14 cellular contexts compared by ENCODE assay signal in the genomic region with DNA sequence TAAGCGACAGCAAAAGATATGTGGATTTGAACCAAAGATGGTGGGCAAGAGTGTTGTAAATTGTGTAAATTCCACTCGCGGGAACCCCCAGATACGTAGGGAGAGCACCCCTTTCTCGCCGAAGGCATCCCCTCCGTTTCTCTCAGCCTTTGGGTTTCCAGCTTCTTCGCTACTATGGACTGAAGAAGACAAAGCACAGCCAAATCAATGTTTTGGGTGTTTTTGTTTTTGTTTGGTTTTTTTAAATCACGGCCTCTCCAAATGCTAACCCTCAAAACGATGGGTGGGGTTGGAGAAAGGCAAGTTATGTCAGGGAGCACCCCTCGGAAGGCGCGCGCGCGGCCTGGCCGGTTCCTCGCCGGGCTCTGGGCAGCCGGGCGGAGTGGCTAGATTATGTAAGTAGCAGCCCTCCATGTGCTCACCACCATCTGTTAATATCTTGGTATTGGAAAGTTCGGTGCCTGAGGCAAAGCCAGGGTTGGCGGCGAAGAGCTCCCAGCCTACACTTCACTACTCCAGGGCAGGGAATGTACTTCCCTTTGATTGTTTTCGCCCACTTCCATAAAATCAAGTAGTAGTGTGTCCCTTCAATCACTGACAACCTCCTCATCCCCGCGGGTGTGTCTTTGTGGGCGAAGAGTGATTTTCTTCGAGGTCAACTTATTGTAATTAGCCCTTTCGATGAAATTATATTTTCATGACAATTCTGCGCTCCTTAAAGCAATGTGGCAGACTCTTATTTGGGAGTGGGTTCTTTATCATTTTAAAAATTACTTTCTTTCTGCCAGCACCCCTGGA. TPM values are rescaled to one million over a fixed set of nuclear protein-coding genes. Genes with fewer than 3 reads are reported as not detected.
DNase-seq lines count a peak whose midpoint lies in the region; ATAC-seq and TF ChIP-seq lines count a peak whose summit lies in the region.
"Had no signal": no experiment of that assay in that cellular context is flagged by ENCODE, and none has a peak within 500 bp of the region (broad histone marks: within the 10 kb centered on the region; RNA-seq: fewer than 3 reads in every experiment).

No MANE protein-coding gene starts in this region.

- no peak overlapping the region for H3K4ac ChIP-seq in mesenchymal stem cell (ENCODE audit: low read depth in 1 of 2, low read length in 2 of 2)

- no peak overlapping the region for H2BK5ac ChIP-seq in mesenchymal stem cell (ENCODE audit: low read depth, low read length, poor library complexity, severe bottlenecking)

- H3K27ac Mint-ChIP-seq in stimulated activated memory B cell treated with anti-CD40 and anti-IgM and Interleukin-4, amounts not matched to agents 10 μg/mL and 1 μg/mL and 100 μg/mL, for 72 hours = no peak overlapping the region
- H3K27ac Mint-ChIP-seq in activated T-helper 2 cell treated with anti-CD3 and anti-CD28 coated beads, Interferon-gamma antibody, Interleukin-2, Interleukin-4, amounts not matched to agents 10 μg/mL and 5 μg/mL and 100 μg/mL, durations not matched to agents 14 hours and 24 hours and 36 hours = no peak overlapping the region
- H3K27ac Mint-ChIP-seq: activated CD4-positive, alpha-beta memory T cell treated with anti-CD3 and anti-CD28 coated beads, Interleukin-2, amount 10 ng/mL, durations not matched to agents 7 days and 5 days had no signal

- H4K20me1 ChIP-seq in BLaER1 = no peaks in the 10 kb centered on the region

- no peak overlapping the region for H2AK5ac ChIP-seq in mesenchymal stem cell (ENCODE audit: low read length, severe bottlenecking)

- 11% methylated on average over 24 of the region's 31 CpGs for WGBS in mesenchymal stem cell

- no peak overlapping the region for H3K9ac ChIP-seq in BLaER1
- H3K9ac ChIP-seq in HUES48 (ENCODE audit: low read depth, low read length) = no peak overlapping the region
- H3K9ac ChIP-seq in mesenchymal stem cell (ENCODE audit: low read length) = no peak overlapping the region

- no peak overlapping the region for H3K18ac ChIP-seq in mesenchymal stem cell (ENCODE audit: low read depth in 1 of 2, low read length in 2 of 2)

- intact Hi-C loops in ascending aorta (cut with DNase I) = loop anchor here (10.0 kb wide), 1 partner anchor 529 kb away; no protein-coding TSS in a partner anchor
- intact Hi-C loops in activated T-helper 2 cell treated with anti-CD3 and anti-CD28 coated beads, Interferon-gamma antibody, Interleukin-2, Interleukin-4, amounts not matched to agents 10 μg/mL and 5 μg/mL and 100 μg/mL, durations not matched to agents 14 hours and 24 hours and 36 hours (cut with micrococcal nuclease) = loop anchor here (2.0 kb wide), 1 partner anchor 203 kb away; no protein-coding TSS in a partner anchor

- H3K27me3 ChIP-seq in BLaER1 (peaks cover 58% of the 10 kb centered on the region), HUES48 (ENCODE audit: control insufficient read depth, insufficient read depth, low read length) (peaks cover 82% of the 10 kb centered on the region), ascending aorta (peaks cover 45% of the 10 kb centered on the region), mesenchymal stem cell (ENCODE audit: control insufficient read depth in 1 of 2, insufficient read depth in 1 of 2, low read length in 2 of 2) (peaks cover 81 to 82% of the 10 kb centered on the region in 2 experiments)
- H3K27me3 ChIP-seq: BE2C had no signal

- peaks cover 9% of the 10 kb centered on the region for H3K36me3 Mint-ChIP-seq in stimulated activated memory B cell treated with anti-CD40 and anti-IgM and Interleukin-4, amounts not matched to agents 10 μg/mL and 1 μg/mL and 100 μg/mL, for 72 hours
- peaks cover 3% of the 10 kb centered on the region for H3K36me3 Mint-ChIP-seq in activated T-helper 2 cell treated with anti-CD3 and anti-CD28 coated beads, Interferon-gamma antibody, Interleukin-2, Interleukin-4, amounts not matched to agents 10 μg/mL and 5 μg/mL and 100 μg/mL, durations not matched to agents 14 hours and 24 hours and 36 hours (ENCODE audit: low read depth)

- H3K79me1 ChIP-seq in mesenchymal stem cell (replicated peaks; ENCODE audit: low read length, poor library complexity, severe bottlenecking) = no peaks in the 10 kb centered on the region

- no peak overlapping the region for H3K4me3 ChIP-seq in BLaER1
- peak overlapping the region; percentile 71 for H3K4me3 ChIP-seq in HUES48 (ENCODE audit: low read depth, low read length)
- peak overlapping the region; percentile 48 to 49 for H3K4me3 ChIP-seq in ascending aorta
- peak overlapping the region in 1 of 2 experiments; percentile 71 for H3K4me3 ChIP-seq in mesenchymal stem cell (ENCODE audit: insufficient read depth in 1 of 2, low read depth in 1 of 2, low read length in 2 of 2)
- H3K4me3 ChIP-seq: GM12878, mucosa of descending colon had no signal

- no peak overlapping the region for H3K4me3 Mint-ChIP-seq in stimulated activated memory B cell treated with anti-CD40 and anti-IgM and Interleukin-4, amounts not matched to agents 10 μg/mL and 1 μg/mL and 100 μg/mL, for 72 hours
- no peak overlapping the region for H3K4me3 Mint-ChIP-seq in activated T-helper 2 cell treated with anti-CD3 and anti-CD28 coated beads, Interferon-gamma antibody, Interleukin-2, Interleukin-4, amounts not matched to agents 10 μg/mL and 5 μg/mL and 100 μg/mL, durations not matched to agents 14 hours and 24 hours and 36 hours (ENCODE audit: low read depth)
- H3K4me3 Mint-ChIP-seq: activated CD4-positive, alpha-beta memory T cell treated with anti-CD3 and anti-CD28 coated beads, Interleukin-2, amount 10 ng/mL, durations not matched to agents 7 days and 5 days had no signal

- H3K4me1 Mint-ChIP-seq in stimulated activated memory B cell treated with anti-CD40 and anti-IgM and Interleukin-4, amounts not matched to agents 10 μg/mL and 1 μg/mL and 100 μg/mL, for 72 hours = peaks cover 31% of the 10 kb centered on the region
- H3K4me1 Mint-ChIP-seq in activated T-helper 2 cell treated with anti-CD3 and anti-CD28 coated beads, Interferon-gamma antibody, Interleukin-2, Interleukin-4, amounts not matched to agents 10 μg/mL and 5 μg/mL and 100 μg/mL, durations not matched to agents 14 hours and 24 hours and 36 hours (ENCODE audit: low read depth) = peaks cover 22% of the 10 kb centered on the region

- H4K8ac ChIP-seq in mesenchymal stem cell (ENCODE audit: low read length) = no peak overlapping the region

- no peak overlapping the region for H2BK120ac ChIP-seq in mesenchymal stem cell (ENCODE audit: low read depth, low read length)

- H2AFZ ChIP-seq in mesenchymal stem cell (ENCODE audit: low read depth, low read length) = no peak overlapping the region

- no peak for TF ChIP-seq CTCF in ascending aorta (IDR thresholded peaks at IDR 0.05)

- H3K9me3 Mint-ChIP-seq in stimulated activated memory B cell treated with anti-CD40 and anti-IgM and Interleukin-4, amounts not matched to agents 10 μg/mL and 1 μg/mL and 100 μg/mL, for 72 hours = peaks cover 15% of the 10 kb centered on the region
- H3K9me3 Mint-ChIP-seq in activated T-helper 2 cell treated with anti-CD3 and anti-CD28 coated beads, Interferon-gamma antibody, Interleukin-2, Interleukin-4, amounts not matched to agents 10 μg/mL and 5 μg/mL and 100 μg/mL, durations not matched to agents 14 hours and 24 hours and 36 hours = no peaks in the 10 kb centered on the region
- H3K9me3 Mint-ChIP-seq: activated CD4-positive, alpha-beta memory T cell treated with anti-CD3 and anti-CD28 coated beads, Interleukin-2, amount 10 ng/mL, durations not matched to agents 7 days and 5 days had no signal

- DNase-seq in ascending aorta (ENCODE audit: low spot score in 2 of 2) (no peak), mesenchymal stem cell (no peak), SKM-1 treated with dmso at 0.1 percent for 144 hours (lab: John Stamatoyannopoulos, UW; ENCODE audit: unreplicated experiment) (no peak), cortex of kidney (lab: John Stamatoyannopoulos, UW) (no peak)
- no peak for DNase-seq in activated T-helper 2 cell treated with anti-CD3 and anti-CD28 coated beads, Interferon-gamma antibody, Interleukin-2, Interleukin-4, amounts not matched to agents 10 μg/mL and 5 μg/mL and 100 μg/mL, durations not matched to agents 14 hours and 24 hours and 36 hours (ENCODE audit: low spot score)
- DNase-seq: activated CD4-positive, alpha-beta memory T cell treated with anti-CD3 and anti-CD28 coated beads, Interleukin-2, amount 10 ng/mL, durations not matched to agents 7 days and 5 days; foreskin keratinocyte; stimulated activated CD4-positive, alpha-beta T cell treated with anti-CD3 and anti-CD28 coated beads, Interleukin-2, amount 100 ng/mL, for 24 hours had no signal

- H3K4me2 ChIP-seq in BLaER1 (peak overlapping the region; percentile 44), mesenchymal stem cell (ENCODE audit: low read length, poor library complexity, severe bottlenecking) (peak overlapping the region; percentile 50)

- no peak overlapping the region for H4K91ac ChIP-seq in mesenchymal stem cell (ENCODE audit: low read length)

- no peak for ATAC-seq in stimulated activated memory B cell treated with anti-CD40 and anti-IgM and Interleukin-4, amounts not matched to agents 10 μg/mL and 1 μg/mL and 100 μg/mL, for 72 hours
- ATAC-seq: GM12878 had no signal

- H2BK15ac ChIP-seq in mesenchymal stem cell (ENCODE audit: low read depth, poor library complexity, severe bottlenecking) = no peak overlapping the region

- no peak overlapping the region for H3K14ac ChIP-seq in mesenchymal stem cell (ENCODE audit: low read length in 2 of 2)

- H3K36me3 ChIP-seq in BLaER1 (no peaks in the 10 kb centered on the region), HUES48 (ENCODE audit: control insufficient read depth, insufficient read depth, low read length) (no peaks in the 10 kb centered on the region), ascending aorta (no peaks in the 10 kb centered on the region), mesenchymal stem cell (ENCODE audit: control insufficient read depth in 1 of 2, insufficient read depth in 2 of 2, low read depth in 1 of 2, low read length in 2 of 2) (no peaks in the 10 kb centered on the region)
- H3K36me3 ChIP-seq: BE2C had no signal

- H3K27me3 Mint-ChIP-seq in stimulated activated memory B cell treated with anti-CD40 and anti-IgM and Interleukin-4, amounts not matched to agents 10 μg/mL and 1 μg/mL and 100 μg/mL, for 72 hours = peaks cover 93% of the 10 kb centered on the region
- peaks cover 91% of the 10 kb centered on the region for H3K27me3 Mint-ChIP-seq in activated T-helper 2 cell treated with anti-CD3 and anti-CD28 coated beads, Interferon-gamma antibody, Interleukin-2, Interleukin-4, amounts not matched to agents 10 μg/mL and 5 μg/mL and 100 μg/mL, durations not matched to agents 14 hours and 24 hours and 36 hours (ENCODE audit: low read depth)

- H3K23ac ChIP-seq in mesenchymal stem cell (ENCODE audit: low read length in 2 of 2) = no peak overlapping the region

- H3K9me3 ChIP-seq in BLaER1 (peaks cover 35% of the 10 kb centered on the region), HUES48 (ENCODE audit: control insufficient read depth, insufficient read depth, low read length) (no peaks in the 10 kb centered on the region), ascending aorta (no peaks in the 10 kb centered on the region), mesenchymal stem cell (ENCODE audit: control insufficient read depth, low read length) (peaks cover 3% of the 10 kb centered on the region)
- H3K9me3 ChIP-seq: BE2C, mucosa of descending colon had no signal

- H3K27ac ChIP-seq in BLaER1 (no peak overlapping the region), HUES48 (ENCODE audit: low read depth, low read length) (no peak overlapping the region), ascending aorta (no peak overlapping the region), mesenchymal stem cell (ENCODE audit: low read length, poor library complexity, severe bottlenecking) (no peak overlapping the region)
- H3K27ac ChIP-seq: foreskin keratinocyte had no signal

- H2BK12ac ChIP-seq in mesenchymal stem cell (ENCODE audit: low read length in 2 of 2) = no peak overlapping the region

- H3K4me1 ChIP-seq in BLaER1 (peaks cover 24% of the 10 kb centered on the region), HUES48 (ENCODE audit: control insufficient read depth, insufficient read depth, low read length) (peaks cover 66% of the 10 kb centered on the region), ascending aorta (peaks cover 12 to 15% of the 10 kb centered on the region in 2 donors), mesenchymal stem cell (ENCODE audit: control insufficient read depth, insufficient read depth, low read depth, low read length) (peaks cover 18% of the 10 kb centered on the region)

RNA-seq across cellular contexts. Expression of a gene that starts 4.0 kb away (rescaled TPM):
- 0.32 TPM for total RNA-seq in ascending aorta
- 0.10 TPM for polyA plus RNA-seq in mesenchymal stem cell (2013, experiment 1 of 2)
- 0.11 TPM for polyA plus RNA-seq in mesenchymal stem cell (2013, experiment 2 of 2)
- total RNA-seq in activated T-helper 2 cell treated with anti-CD3 and anti-CD28 coated beads, Interferon-gamma antibody, Interleukin-2, Interleukin-4, amounts not matched to agents 10 μg/mL and 5 μg/mL and 100 μg/mL, durations not matched to agents 14 hours and 24 hours and 36 hours = not detected in 2 replicates
